22 cellular contexts compared by ENCODE assay signal in the genomic region with DNA sequence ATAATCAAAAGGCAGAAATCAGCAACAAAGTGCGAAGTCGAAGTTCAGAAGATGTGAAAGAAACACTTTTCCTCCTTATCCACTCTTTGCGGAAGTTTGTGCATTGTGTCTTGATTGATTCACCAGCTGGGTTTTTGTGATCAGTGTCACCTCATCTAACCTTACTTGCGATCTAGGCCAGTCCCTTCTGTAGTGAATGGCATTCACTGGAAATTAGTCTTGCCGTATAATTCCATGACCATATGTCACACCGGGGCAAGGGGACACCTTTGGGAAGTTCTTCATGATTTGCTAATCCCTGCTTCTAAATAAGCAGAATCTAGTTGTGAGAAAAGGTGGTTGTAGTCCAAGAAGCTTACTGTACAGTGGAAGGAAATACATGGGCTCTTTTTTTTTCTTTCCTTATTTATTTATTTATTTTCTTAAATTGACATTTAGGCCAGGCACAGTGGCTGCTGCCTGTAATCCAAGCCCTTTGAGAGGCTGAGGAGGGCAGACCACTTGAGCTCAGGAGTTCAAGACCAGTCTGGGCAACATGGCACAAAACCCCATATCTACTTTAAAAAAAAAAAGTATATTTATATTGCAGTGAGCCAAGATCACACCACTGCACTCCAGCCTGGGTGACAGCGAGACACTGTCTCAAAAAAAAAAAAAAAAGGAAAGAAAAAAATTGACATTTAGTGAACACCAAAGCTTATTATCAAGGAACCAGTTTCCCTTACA. TPM values are rescaled to one million over a fixed set of nuclear protein-coding genes. Genes with fewer than 3 reads are reported as not detected.
A peak's percentile ranks its signal among the peaks of the same experiment; 100 is the strongest.
DNase-seq lines count a peak whose midpoint lies in the region; ATAC-seq and TF ChIP-seq lines count a peak whose summit lies in the region.
"Had no signal": no experiment of that assay in that cellular context is flagged by ENCODE, and none has a peak within 500 bp of the region (broad histone marks: within the 10 kb centered on the region; RNA-seq: fewer than 3 reads in every experiment).

No MANE protein-coding gene starts in this region.

- no peak overlapping the region for H2BK15ac ChIP-seq in IMR-90 (ENCODE audit: low read depth, low read length)

- H4K91ac ChIP-seq in IMR-90 (ENCODE audit: insufficient read depth, low read depth, low read length) = no peak overlapping the region

- dilution Hi-C loops in IMR-90 (cut with HindIII; ENCODE audit: low sequenced_read_pairs, unreplicated experiment) = no loop called here

- CTCF ChIA-PET in IMR-90 (lab: Yijun Ruan, JAX) = no interaction called here

- H3K4me2 ChIP-seq in IMR-90 (ENCODE audit: low read depth, low read length) (no peak overlapping the region), osteoblast (ENCODE audit: insufficient read depth, low read length) (no peak overlapping the region)

- in situ Hi-C loops in IMR-90 (cut with MboI; ENCODE audit: low sequenced_read_pairs) = no loop called here

- POLR2A ChIA-PET in IMR-90 (lab: Charles Lee; ENCODE audit: unreplicated experiment) = interaction anchor here (0.6 to 0.7 kb wide), 2 partner anchors 11 to 250 kb away, joined by 3 to 7 read pairs; no protein-coding TSS in a partner anchor

- H3K27ac ChIP-seq in IMR-90 (ENCODE audit: insufficient read depth, low read length) (no peak overlapping the region), osteoblast (ENCODE audit: low read depth, low read length) (peak overlapping the region; percentile 36)
- H3K27ac ChIP-seq: C4-2B, Peyer's patch had no signal

- DNase-seq in IMR-90 = no peak
- DNase-seq in NCI-H82 treated with DMSO at 0.1 percent for 48 hours (lab: John Stamatoyannopoulos, UW; ENCODE audit: unreplicated experiment) = peak; percentile 78
- peak; percentile 12 for DNase-seq in dermis blood vessel endothelial cell
- no peak for DNase-seq in osteoblast (ENCODE audit: insufficient read length, low spot score, missing footprints)
- no peak for DNase-seq in NCI-H526 treated with DMSO at 0.1 percent for 48 hours (lab: John Stamatoyannopoulos, UW)
- DNase-seq in iPS-NIHi7 (ENCODE audit: extremely low spot score) = no peak
- DNase-seq in stimulated activated CD4-positive, alpha-beta T cell treated with anti-CD3 and anti-CD28 coated beads, Interleukin-4, amount 100 ng/mL, for 1 hour = no peak
- DNase-seq: Caco-2; CD8-positive, alpha-beta T cell; DMS79 treated with DMSO at 0.1 percent for 48 hours; GF-D8; HCEC 1CT; Karpas-422; NCI-H1092 treated with DMSO at 0.1 percent for 48 hours; NCI-H1436 treated with DMSO at 0.1 percent for 48 hours; NCI-H187 treated with DMSO at 0.1 percent for 48 hours; NCI-H2171 treated with DMSO at 0.1 percent for 48 hours; NCI-H345; NCI-H510A treated with DMSO at 0.1 percent for 48 hours; Peyer's patch; SHP77 treated with DMSO at 0.1 percent for 48 hours had no signal

- no peak overlapping the region for H4K5ac ChIP-seq in IMR-90 (ENCODE audit: low read depth, low read length)

- TF ChIP-seq CTCF in IMR-90 (conservative IDR thresholded peaks at IDR 0.05; ENCODE audit: low read depth, low read length) (no peak), osteoblast (IDR thresholded peaks at IDR 0.05; ENCODE audit: extremely low read depth, low read depth, low read length) (no peak)

- no peak overlapping the region for H2BK20ac ChIP-seq in IMR-90 (ENCODE audit: low read depth, low read length)

- WGBS in IMR-90 (ENCODE audit: extremely low coverage in 2 of 2, insufficient read length in 1 of 2), 2 experiments = no CpG with 5 or more reads among the region's 7 CpGs

- TF ChIP-seq POLR2A in IMR-90 (IDR thresholded peaks at IDR 0.05; ENCODE audit: low read depth, low read length) = no peak

- H3K4me1 ChIP-seq in IMR-90 (ENCODE audit: control insufficient read depth, insufficient read depth, low read length) (peaks cover 23% of the 10 kb centered on the region), osteoblast (ENCODE audit: insufficient read depth, low read length) (peaks cover 28% of the 10 kb centered on the region)
- H3K4me1 ChIP-seq: Caco-2, Peyer's patch had no signal

- H3K18ac ChIP-seq in IMR-90 (ENCODE audit: low read depth, low read length) = no peak overlapping the region

- peaks cover 29% of the 10 kb centered on the region for H3K36me3 ChIP-seq in IMR-90 (ENCODE audit: control insufficient read depth, insufficient read depth, low read length)
- peaks cover 53% of the 10 kb centered on the region for H3K36me3 ChIP-seq in osteoblast (ENCODE audit: insufficient read depth, low read length)
- H3K36me3 ChIP-seq: Peyer's patch had no signal

- H2AK5ac ChIP-seq in IMR-90 (ENCODE audit: low read depth, low read length) = no peak overlapping the region

- no peak overlapping the region for H4K8ac ChIP-seq in IMR-90 (ENCODE audit: low read depth in 2 of 2, low read length in 2 of 2)

- H4K20me1 ChIP-seq in IMR-90 (ENCODE audit: insufficient read depth, low read length) = peaks cover 90% of the 10 kb centered on the region
- peaks cover 31% of the 10 kb centered on the region for H4K20me1 ChIP-seq in osteoblast (ENCODE audit: insufficient read depth, low read length)

- H3K9ac ChIP-seq in IMR-90 (ENCODE audit: low read depth, low read length) = no peak overlapping the region

- H2BK5ac ChIP-seq in IMR-90 (ENCODE audit: low read depth, low read length, poor library complexity, severe bottlenecking) = peak overlapping the region; percentile 61

- H3K14ac ChIP-seq in IMR-90 (replicated peaks; ENCODE audit: low read depth, low read length) = peak overlapping the region; percentile 69; the same call in 1 of the 2 replicates

- H3K79me2 ChIP-seq in osteoblast (ENCODE audit: insufficient read depth, low read length) = peaks cover 98% of the 10 kb centered on the region

- peak overlapping the region; percentile 29; the same call in 1 of the 2 replicates for H3K23ac ChIP-seq in IMR-90 (ENCODE audit: low read depth, low read length)

- TF ChIP-seq RAD21 in IMR-90 (IDR thresholded peaks at IDR 0.05; ENCODE audit: low read length) = no peak

- no peak overlapping the region for H3K4me3 ChIP-seq in IMR-90 (ENCODE audit: insufficient read depth, low read depth, low read length)
- no peak overlapping the region for H3K4me3 ChIP-seq in osteoblast (ENCODE audit: insufficient read depth, low read length)
- H3K4me3 ChIP-seq: Peyer's patch had no signal

- H3K9me1 ChIP-seq in IMR-90 (ENCODE audit: insufficient read depth, low read length) = peaks cover 35% of the 10 kb centered on the region

- H3K4ac ChIP-seq in IMR-90 (ENCODE audit: low read depth, low read length) = no peak overlapping the region; the same call in 1 of the 2 replicates

- no TSS peak for BruUV-seq in IMR-90 (replicated peaks; lab: Mats Ljungman, UMichigan)

- no peak overlapping the region for H2AFZ ChIP-seq in IMR-90 (replicated peaks; ENCODE audit: low read length, poor library complexity)
- H2AFZ ChIP-seq in osteoblast (ENCODE audit: low read length) = no peak overlapping the region

- H3K79me1 ChIP-seq in IMR-90 (ENCODE audit: low read depth in 1 of 2, low read length in 2 of 2) = peaks cover 0 to 44% of the 10 kb centered on the region in 2 experiments; a peak in 2 of 4 replicates

- H3K27me3 ChIP-seq in IMR-90 (ENCODE audit: control insufficient read depth, insufficient read depth, low read length) (no peaks in the 10 kb centered on the region), osteoblast (ENCODE audit: insufficient read depth, low read length) (no peaks in the 10 kb centered on the region)
- H3K27me3 ChIP-seq: Peyer's patch had no signal

- ATAC-seq in IMR-90 (ENCODE audit: low read depth) = no peak
- ATAC-seq: CD8-positive, alpha-beta T cell had no signal

- intact Hi-C loops in IMR-90 (cut with micrococcal nuclease) = no loop called here

- H3K56ac ChIP-seq in IMR-90 (ENCODE audit: extremely low read depth, insufficient read depth, low read length) = no peak overlapping the region

- H2BK120ac ChIP-seq in IMR-90 (ENCODE audit: low read depth, low read length) = no peak overlapping the region

- H2AK9ac ChIP-seq in IMR-90 (replicated peaks; ENCODE audit: low read depth, low read length, poor library complexity) = no peak overlapping the region

- H3K9me3 ChIP-seq in IMR-90 (ENCODE audit: control insufficient read depth, insufficient read depth, low read length) = no peaks in the 10 kb centered on the region
- H3K9me3 ChIP-seq in osteoblast (ENCODE audit: low read depth, low read length) = no peaks in the 10 kb centered on the region
- H3K9me3 ChIP-seq: Caco-2, Peyer's patch had no signal

TF ChIP-seq in IMR-90, 13 proteins besides CTCF, POLR2A, EP300 and RAD21:
- TF ChIP-seq NFE2L2 (IDR thresholded peaks at IDR 0.05; ENCODE audit: low read depth, low read length) (no peak), CHD1 (IDR thresholded peaks at IDR 0.05; ENCODE audit: low read depth, low read length) (no peak), RCOR1 (IDR thresholded peaks at IDR 0.05; ENCODE audit: insufficient replicate concordance, low read length) (no peak), RFX5 (IDR thresholded peaks at IDR 0.05; ENCODE audit: low read depth, low read length) (no peak), MXI1 (IDR thresholded peaks at IDR 0.05; ENCODE audit: borderline replicate concordance, low read depth, low read length) (no peak), MAFK (IDR thresholded peaks at IDR 0.05; ENCODE audit: low read depth, low read length) (no peak)

RNA-seq across cellular contexts. Expression of a gene that starts 7.8 kb away (rescaled TPM):
- total RNA-seq in IMR-90 (2012; rRNA removed) (267 and 361 TPM in 2 replicates), dermis blood vessel endothelial cell (204 and 257 TPM in 2 replicates), osteoblast (138 and 149 TPM in 2 replicates)
- polyA plus RNA-seq in IMR-90 (2012; rRNA removed) = 191 and 221 TPM in 2 replicates
- polyA plus RNA-seq in IMR-90 (2012; cell fraction: cytosol; rRNA removed) = 68.3 and 80.0 TPM in 2 replicates
- 60.2 and 146 TPM in 2 replicates for polyA plus RNA-seq in IMR-90 (2012; cell fraction: nucleus; rRNA removed; ENCODE audit: low replicate concordance)
- total RNA-seq: CD8-positive, alpha-beta T cell had no signal

Comparison
In these comparisons a context has a peak if more than half of its experiments do, and no peak if none do; other contexts are left out.
1. DNase-seq: peak in NCI-H82 treated with DMSO at 0.1 percent for 48 hours (single experiment) and dermis blood vessel endothelial cell (single experiment); none in IMR-90 (single experiment), osteoblast (single experiment), NCI-H526 treated with DMSO at 0.1 percent for 48 hours (single experiment), iPS-NIHi7 (single experiment) and stimulated activated CD4-positive, alpha-beta T cell treated with anti-CD3 and anti-CD28 coated beads, Interleukin-4, amount 100 ng/mL, for 1 hour (single experiment).